In genomic region chrX:117977521-117977920, GRCh38 we compare ENCODE assay signal across 28 cellular contexts.
"Had no signal": no experiment of that assay in that cellular context is flagged by ENCODE, and none has a peak within 500 bp of the region (broad histone marks: within the 10 kb centered on the region; RNA-seq: fewer than 3 reads in every experiment).

No MANE protein-coding gene starts in this region.

- H3K27ac Mint-ChIP-seq: natural killer cell; nephron progenitor cell; progenitor cell of endocrine pancreas; stimulated activated effector memory CD8-positive, alpha-beta T cell treated with anti-CD3 and anti-CD28 coated beads, Interleukin-12 subunit alpha, Interleukin-12 subunit beta, amount 100 ng/mL, for 72 hours; stimulated activated naive B cell treated with anti-CD40 and anti-IgM and Interleukin-4, amounts not matched to agents 10 μg/mL and 1 μg/mL and 100 μg/mL, for 72 hours; stimulated activated naive CD8-positive, alpha-beta T cell treated with anti-CD3 and anti-CD28 coated beads, Interleukin-15, Interleukin-2, amounts not matched to agents 100 ng/mL and 50 ng/mL, for 24 hours had no signal

- H3K4me1 Mint-ChIP-seq: natural killer cell; stimulated activated effector memory CD8-positive, alpha-beta T cell treated with anti-CD3 and anti-CD28 coated beads, Interleukin-12 subunit alpha, Interleukin-12 subunit beta, amount 100 ng/mL, for 72 hours; stimulated activated naive B cell treated with anti-CD40 and anti-IgM and Interleukin-4, amounts not matched to agents 10 μg/mL and 1 μg/mL and 100 μg/mL, for 72 hours had no signal

- H3K27ac ChIP-seq: neutrophil, parathyroid adenoma, psoas muscle, right lobe of liver, sigmoid colon, stomach, thoracic aorta, thyroid gland, tibial nerve, upper lobe of left lung, vagina had no signal

- H3K4me3 Mint-ChIP-seq: natural killer cell; nephron progenitor cell; neural crest cell; stimulated activated effector memory CD8-positive, alpha-beta T cell treated with anti-CD3 and anti-CD28 coated beads, Interleukin-12 subunit alpha, Interleukin-12 subunit beta, amount 100 ng/mL, for 72 hours; stimulated activated naive B cell treated with anti-CD40 and anti-IgM and Interleukin-4, amounts not matched to agents 10 μg/mL and 1 μg/mL and 100 μg/mL, for 72 hours; stimulated activated naive CD8-positive, alpha-beta T cell treated with anti-CD3 and anti-CD28 coated beads, Interleukin-15, Interleukin-2, amounts not matched to agents 100 ng/mL and 50 ng/mL, for 24 hours had no signal

- H3K27me3 Mint-ChIP-seq: progenitor cell of endocrine pancreas; stimulated activated naive B cell treated with anti-CD40 and anti-IgM and Interleukin-4, amounts not matched to agents 10 μg/mL and 1 μg/mL and 100 μg/mL, for 72 hours; stimulated activated naive CD8-positive, alpha-beta T cell treated with anti-CD3 and anti-CD28 coated beads, Interleukin-15, Interleukin-2, amounts not matched to agents 100 ng/mL and 50 ng/mL, for 24 hours had no signal

- H3K9ac ChIP-seq: parathyroid adenoma had no signal

- DNase-seq: natural killer cell; nephron progenitor cell; nucleus accumbens; posterior cingulate gyrus; psoas muscle; right cardiac atrium; right lobe of liver; sigmoid colon; small intestine; stimulated activated CD4-positive, alpha-beta T cell treated with anti-CD3 and anti-CD28 coated beads, Interleukin-15, amount 100 ng/mL, for 24 hours; stimulated activated CD4-positive, alpha-beta T cell treated with anti-CD3 and anti-CD28 coated beads, Interleukin-2, amount 100 ng/mL, for 24 hours; stimulated activated CD4-positive, alpha-beta T cell treated with anti-CD3 and anti-CD28 coated beads, Interleukin-2, amount 100 ng/mL, for 48 hours; stimulated activated CD4-positive, alpha-beta T cell treated with anti-CD3 and anti-CD28 coated beads, Interleukin-4, amount 100 ng/mL, for 24 hours; stimulated activated naive B cell treated with anti-CD40 and anti-IgM and Interleukin-4, amounts not matched to agents 10 μg/mL and 1 μg/mL and 100 μg/mL, for 72 hours; stimulated activated naive CD4-positive, alpha-beta T cell treated with Interleukin-2 at 50 U/mL for 16 hours; stomach; thyroid gland; trophoblast cell; upper lobe of left lung had no signal

- H3K79me2 ChIP-seq: parathyroid adenoma had no signal

- H3K4me3 ChIP-seq: psoas muscle, right lobe of liver, sigmoid colon, stomach, thoracic aorta, thyroid gland, tibial nerve, upper lobe of left lung, vagina had no signal

- H3K36me3 Mint-ChIP-seq: natural killer cell; stimulated activated effector memory CD8-positive, alpha-beta T cell treated with anti-CD3 and anti-CD28 coated beads, Interleukin-12 subunit alpha, Interleukin-12 subunit beta, amount 100 ng/mL, for 72 hours; stimulated activated naive B cell treated with anti-CD40 and anti-IgM and Interleukin-4, amounts not matched to agents 10 μg/mL and 1 μg/mL and 100 μg/mL, for 72 hours had no signal

- H3K9me3 Mint-ChIP-seq: natural killer cell; nephron progenitor cell; stimulated activated effector memory CD8-positive, alpha-beta T cell treated with anti-CD3 and anti-CD28 coated beads, Interleukin-12 subunit alpha, Interleukin-12 subunit beta, amount 100 ng/mL, for 72 hours; stimulated activated naive B cell treated with anti-CD40 and anti-IgM and Interleukin-4, amounts not matched to agents 10 μg/mL and 1 μg/mL and 100 μg/mL, for 72 hours; stimulated activated naive CD8-positive, alpha-beta T cell treated with anti-CD3 and anti-CD28 coated beads, Interleukin-15, Interleukin-2, amounts not matched to agents 100 ng/mL and 50 ng/mL, for 24 hours had no signal

- H3K4me1 ChIP-seq: parathyroid adenoma, psoas muscle, right lobe of liver, thyroid gland, tibial nerve, upper lobe of left lung, vagina had no signal

- H3K27me3 ChIP-seq: neutrophil, right lobe of liver, sigmoid colon, tibial nerve, upper lobe of left lung, vagina had no signal

- H3K36me3 ChIP-seq: neutrophil, right lobe of liver, sigmoid colon, stomach, thoracic aorta, thyroid gland, tibial nerve, upper lobe of left lung, vagina had no signal

- H3K9me3 ChIP-seq: neutrophil, psoas muscle, right lobe of liver, sigmoid colon, stomach, thoracic aorta, thyroid gland, tibial nerve, upper lobe of left lung, vagina had no signal

- H2AFZ ChIP-seq: parathyroid adenoma had no signal

- ATAC-seq: natural killer cell; psoas muscle; right cardiac atrium; right lobe of liver; stimulated activated effector memory CD8-positive, alpha-beta T cell treated with anti-CD3 and anti-CD28 coated beads, Interleukin-12 subunit alpha, Interleukin-12 subunit beta, amount 100 ng/mL, for 72 hours; stimulated activated naive B cell treated with anti-CD40 and anti-IgM and Interleukin-4, amounts not matched to agents 10 μg/mL and 1 μg/mL and 100 μg/mL, for 72 hours had no signal
